1 cellular context compared by ENCODE assay signal in genomic region chr6:35297541-35298481, GRCh38.
TF ChIP-seq lines count a peak whose summit lies in the region.

DEF6 (plus strand) TSS chr6:35297818; CDS start chr6:35297857, 39 bp downstream.

TF ChIP-seq in WTC11, 78 proteins besides CTCF, POLR2A, EP300 and RAD21 (continued from another document):
- TF ChIP-seq ARID4B (CRISPR knock-in tag; IDR thresholded peaks at IDR 0.05; ENCODE audit: borderline replicate concordance) (no peak), RORB (CRISPR knock-in tag; IDR thresholded peaks at IDR 0.05) (no peak), NR1H2 (CRISPR knock-in tag; IDR thresholded peaks at IDR 0.05) (no peak), MYBL2 (CRISPR knock-in tag; IDR thresholded peaks at IDR 0.05) (peak; percentile 77; the same call in 1 of the 2 replicates), USF1 (CRISPR knock-in tag; IDR thresholded peaks at IDR 0.05) (no peak), HMGXB4 (CRISPR knock-in tag; IDR thresholded peaks at IDR 0.05) (peak; percentile 85; the same call in 1 of the 2 replicates), RELA (CRISPR knock-in tag; IDR thresholded peaks at IDR 0.05; ENCODE audit: borderline replicate concordance) (0 out of 2 replicates have a peak, but pooled peaks have one; percentile 35), SP1 (CRISPR knock-in tag; conservative IDR thresholded peaks at IDR 0.05) (peak; percentile 77), TEAD1 (CRISPR knock-in tag; IDR thresholded peaks at IDR 0.05) (peak; percentile 36; the same call in 1 of the 2 replicates), ATF3 (CRISPR knock-in tag; conservative IDR thresholded peaks at IDR 0.05) (no peak), CREM (CRISPR knock-in tag; IDR thresholded peaks at IDR 0.05) (peak; percentile 45; the same call in 1 of the 2 replicates), SMAD4 (CRISPR knock-in tag; IDR thresholded peaks at IDR 0.05) (0 out of 2 replicates have a peak, but pooled peaks have one; percentile 18), FOXP1 (CRISPR knock-in tag; IDR thresholded peaks at IDR 0.05; ENCODE audit: borderline replicate concordance) (peak; percentile 71; the same call in 1 of the 2 replicates), E2F1 (CRISPR knock-in tag; IDR thresholded peaks at IDR 0.05) (0 out of 2 replicates have a peak, but pooled peaks have one; percentile 42), FOXK1 (CRISPR knock-in tag; IDR thresholded peaks at IDR 0.05) (0 out of 2 replicates have a peak, but pooled peaks have one; percentile 47), ZNF138 (CRISPR knock-in tag; conservative IDR thresholded peaks at IDR 0.05) (no peak), ETV6 (CRISPR knock-in tag; IDR thresholded peaks at IDR 0.05) (peak; percentile 80), KAT7 (CRISPR knock-in tag; IDR thresholded peaks at IDR 0.05; ENCODE audit: borderline replicate concordance) (0 out of 2 replicates have a peak, but pooled peaks have one; percentile 64)
